ENCODE assay signal across 8 cellular contexts in genomic region chr16:84603115-84603816, GRCh38. TPM values are rescaled to one million over a fixed set of nuclear protein-coding genes. Genes with fewer than 3 reads are reported as not detected.
A peak's percentile ranks its signal among the peaks of the same experiment; 100 is the strongest.
DNase-seq lines count a peak whose midpoint lies in the region; ATAC-seq and TF ChIP-seq lines count a peak whose summit lies in the region.

No MANE protein-coding gene starts in this region.

- H3K9me3 Mint-ChIP-seq in WTC11, result peaks cover 8% of the 10 kb centered on the region
- H3K9me3 Mint-ChIP-seq in natural killer cell treated with Interleukin-12 subunit alpha and Interleukin-12 subunit beta and Interleukin-15 and Interleukin-18, amount 100 ng/mL, for 72 hours, result no peaks in the 10 kb centered on the region

- intact Hi-C loops in aorta (cut with DNase I), result no loop called here

- TF ChIP-seq CTCF in WTC11 (IDR thresholded peaks at IDR 0.05), result no peak

- no peak overlapping the region for H3K4me3 ChIP-seq in aorta (ENCODE audit: low read length in 2 of 2)

- no peaks in the 10 kb centered on the region; the same call in 1 of the 2 replicates for H3K27me3 Mint-ChIP-seq in WTC11 (ENCODE audit: low read depth)
- H3K27me3 Mint-ChIP-seq in natural killer cell treated with Interleukin-12 subunit alpha and Interleukin-12 subunit beta and Interleukin-15 and Interleukin-18, amount 100 ng/mL, for 72 hours, result peaks cover 0 to 23% of the 10 kb centered on the region in 2 donors

- H3K36me3 ChIP-seq in aorta (ENCODE audit: control insufficient read depth in 1 of 2, insufficient read depth in 2 of 2, low read length in 1 of 2), result no peaks in the 10 kb centered on the region

- H3K4me1 ChIP-seq in aorta (ENCODE audit: control insufficient read depth in 1 of 2, insufficient read depth in 2 of 2, low read length in 2 of 2), result peaks cover 0 to 2% of the 10 kb centered on the region in 2 donors

- no peak overlapping the region for H3K4me3 Mint-ChIP-seq in WTC11
- peak overlapping the region; percentile 42 for H3K4me3 Mint-ChIP-seq in natural killer cell treated with Interleukin-12 subunit alpha and Interleukin-12 subunit beta and Interleukin-15 and Interleukin-18, amount 100 ng/mL, for 72 hours

- CTCF ChIA-PET in WTC11 (lab: Charles Lee), result no interaction called here

- H3K27ac ChIP-seq in epithelial cell of prostate (peak overlapping the region; percentile 53), aorta (ENCODE audit: low read depth in 1 of 2, low read length in 2 of 2) (no peak overlapping the region)

- H3K36me3 Mint-ChIP-seq in WTC11, result peaks cover 13% of the 10 kb centered on the region
- H3K36me3 Mint-ChIP-seq in natural killer cell treated with Interleukin-12 subunit alpha and Interleukin-12 subunit beta and Interleukin-15 and Interleukin-18, amount 100 ng/mL, for 72 hours, result peaks cover 5% of the 10 kb centered on the region

- WGBS in aorta, 2 donors, result 22 to 29% methylated on average over 24 of the region's 24 CpGs

- POLR2A ChIA-PET in WTC11 (lab: Charles Lee), result no interaction called here

- ATAC-seq in WTC11 (no peak), aorta (ENCODE audit: low FRiP score) (peak; percentile 87), GM18909 (IDR thresholded peaks at IDR 0.05; ENCODE audit: poor library complexity, unreplicated experiment) (no peak)
- ATAC-seq in natural killer cell treated with Interleukin-12 subunit alpha and Interleukin-12 subunit beta and Interleukin-15 and Interleukin-18, amount 100 ng/mL, for 72 hours, result no peak

- in situ Hi-C loops in ACHN (cut with HindIII; ENCODE audit: low pct_ligation_motif_present, low pct_unique_long_range_greater_than_20kb, low sequenced_read_pairs), result no loop called here

- peaks cover 49% of the 10 kb centered on the region for H3K4me1 Mint-ChIP-seq in WTC11
- peaks cover 35 to 54% of the 10 kb centered on the region in 2 donors for H3K4me1 Mint-ChIP-seq in natural killer cell treated with Interleukin-12 subunit alpha and Interleukin-12 subunit beta and Interleukin-15 and Interleukin-18, amount 100 ng/mL, for 72 hours (ENCODE audit: low read depth in 2 of 2)

- H3K27ac Mint-ChIP-seq in WTC11, result peak overlapping the region; percentile 34
- peak overlapping the region; percentile 65 to 75 for H3K27ac Mint-ChIP-seq in natural killer cell treated with Interleukin-12 subunit alpha and Interleukin-12 subunit beta and Interleukin-15 and Interleukin-18, amount 100 ng/mL, for 72 hours

- DNase-seq in ACHN, result peak; percentile 99
- DNase-seq in HS-27A (ENCODE audit: low read depth), result peak; percentile 82
- no peak for DNase-seq in WTC11 (ENCODE audit: low spot score)
- peak; percentile 61 for DNase-seq in epithelial cell of prostate (ENCODE audit: low read depth, low spot score)
- DNase-seq in natural killer cell treated with Interleukin-12 subunit alpha and Interleukin-12 subunit beta and Interleukin-15 and Interleukin-18, amount 100 ng/mL, for 72 hours (ENCODE audit: low spot score), result no peak
- DNase-seq in aorta, result peak; percentile 96 to 97
- DNase-seq in NCI-H2196 (lab: John Stamatoyannopoulos, UW; ENCODE audit: unreplicated experiment), result no peak

- no peaks in the 10 kb centered on the region for H3K9me3 ChIP-seq in aorta (ENCODE audit: control insufficient read depth, low read length)

- no peaks in the 10 kb centered on the region for H3K27me3 ChIP-seq in aorta (ENCODE audit: control insufficient read depth in 1 of 2, insufficient read depth in 2 of 2, low read length in 1 of 2)

TF ChIP-seq in WTC11, 78 proteins besides CTCF, POLR2A, EP300 and RAD21:
- no peak for TF ChIP-seq ZSCAN18 (CRISPR knock-in tag; IDR thresholded peaks at IDR 0.05)
- TF ChIP-seq ZNF281 (CRISPR knock-in tag; IDR thresholded peaks at IDR 0.05), result no peak
- TF ChIP-seq, protein P1, sequence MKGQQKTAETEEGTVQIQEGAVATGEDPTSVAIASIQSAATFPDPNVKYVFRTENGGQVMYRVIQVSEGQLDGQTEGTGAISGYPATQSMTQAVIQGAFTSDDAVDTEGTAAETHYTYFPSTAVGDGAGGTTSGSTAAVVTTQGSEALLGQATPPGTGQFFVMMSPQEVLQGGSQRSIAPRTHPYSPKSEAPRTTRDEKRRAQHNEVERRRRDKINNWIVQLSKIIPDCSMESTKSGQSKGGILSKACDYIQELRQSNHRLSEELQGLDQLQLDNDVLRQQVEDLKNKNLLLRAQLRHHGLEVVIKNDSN (CRISPR knock-in tag; IDR thresholded peaks at IDR 0.05), result no peak
- TF ChIP-seq, protein P2, sequence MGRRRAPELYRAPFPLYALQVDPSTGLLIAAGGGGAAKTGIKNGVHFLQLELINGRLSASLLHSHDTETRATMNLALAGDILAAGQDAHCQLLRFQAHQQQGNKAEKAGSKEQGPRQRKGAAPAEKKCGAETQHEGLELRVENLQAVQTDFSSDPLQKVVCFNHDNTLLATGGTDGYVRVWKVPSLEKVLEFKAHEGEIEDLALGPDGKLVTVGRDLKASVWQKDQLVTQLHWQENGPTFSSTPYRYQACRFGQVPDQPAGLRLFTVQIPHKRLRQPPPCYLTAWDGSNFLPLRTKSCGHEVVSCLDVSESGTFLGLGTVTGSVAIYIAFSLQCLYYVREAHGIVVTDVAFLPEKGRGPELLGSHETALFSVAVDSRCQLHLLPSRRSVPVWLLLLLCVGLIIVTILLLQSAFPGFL (CRISPR knock-in tag; IDR thresholded peaks at IDR 0.05; ENCODE audit: borderline replicate concordance), result no peak
- TF ChIP-seq ZNF396 (CRISPR knock-in tag; IDR thresholded peaks at IDR 0.05; ENCODE audit: borderline replicate concordance), result no peak
- TF ChIP-seq GRHL2 (CRISPR knock-in tag; IDR thresholded peaks at IDR 0.05; ENCODE audit: insufficient replicate concordance, severe bottlenecking), result no peak
- no peak for TF ChIP-seq RORB (CRISPR knock-in tag; IDR thresholded peaks at IDR 0.05)
- no peak for TF ChIP-seq MLX (CRISPR knock-in tag; IDR thresholded peaks at IDR 0.05)
- no peak for TF ChIP-seq KAT7 (CRISPR knock-in tag; IDR thresholded peaks at IDR 0.05; ENCODE audit: borderline replicate concordance)

RNA-seq across cellular contexts. Expression of gene COTL1, which starts 14.6 kb away (rescaled TPM):
- total RNA-seq in WTC11 (2021) (102 to 122 TPM (median 122 TPM) in 3 replicates), aorta (10 to 100 TPM; 61.9 to 69.9 TPM)
- 100 to 1,000 TPM; 128 to 154 TPM for total RNA-seq in natural killer cell treated with Interleukin-12 subunit alpha and Interleukin-12 subunit beta and Interleukin-15 and Interleukin-18, amount 100 ng/mL, for 72 hours
- 10 to 100 TPM; 22.8 to 58.1 TPM for polyA plus RNA-seq in aorta

RNA-seq across cellular contexts. Expression of gene KLHL36, which starts 45.0 kb away (rescaled TPM):
- total RNA-seq in WTC11 (2021), result 55.7 to 56.1 TPM (median 55.8 TPM) in 3 replicates
- 10 to 100 TPM; 35.9 to 48.6 TPM for total RNA-seq in natural killer cell treated with Interleukin-12 subunit alpha and Interleukin-12 subunit beta and Interleukin-15 and Interleukin-18, amount 100 ng/mL, for 72 hours
- total RNA-seq in aorta, result 10 to 100 TPM; 48.0 to 60.0 TPM
- polyA plus RNA-seq in aorta, result 10 to 100 TPM; 10.1 to 25.6 TPM

Comparison
In these comparisons a context has a peak if more than half of its experiments do, and no peak if none do; other contexts are left out.
1. DNase-seq: peak in ACHN (single experiment), HS-27A (single experiment), epithelial cell of prostate (single experiment) and aorta (2 of 2); none in WTC11 (single experiment), natural killer cell treated with Interleukin-12 subunit alpha and Interleukin-12 subunit beta and Interleukin-15 and Interleukin-18, amount 100 ng/mL, for 72 hours (single experiment) and NCI-H2196 (single experiment).